13 cellular contexts compared by ENCODE assay signal in the genomic region with DNA sequence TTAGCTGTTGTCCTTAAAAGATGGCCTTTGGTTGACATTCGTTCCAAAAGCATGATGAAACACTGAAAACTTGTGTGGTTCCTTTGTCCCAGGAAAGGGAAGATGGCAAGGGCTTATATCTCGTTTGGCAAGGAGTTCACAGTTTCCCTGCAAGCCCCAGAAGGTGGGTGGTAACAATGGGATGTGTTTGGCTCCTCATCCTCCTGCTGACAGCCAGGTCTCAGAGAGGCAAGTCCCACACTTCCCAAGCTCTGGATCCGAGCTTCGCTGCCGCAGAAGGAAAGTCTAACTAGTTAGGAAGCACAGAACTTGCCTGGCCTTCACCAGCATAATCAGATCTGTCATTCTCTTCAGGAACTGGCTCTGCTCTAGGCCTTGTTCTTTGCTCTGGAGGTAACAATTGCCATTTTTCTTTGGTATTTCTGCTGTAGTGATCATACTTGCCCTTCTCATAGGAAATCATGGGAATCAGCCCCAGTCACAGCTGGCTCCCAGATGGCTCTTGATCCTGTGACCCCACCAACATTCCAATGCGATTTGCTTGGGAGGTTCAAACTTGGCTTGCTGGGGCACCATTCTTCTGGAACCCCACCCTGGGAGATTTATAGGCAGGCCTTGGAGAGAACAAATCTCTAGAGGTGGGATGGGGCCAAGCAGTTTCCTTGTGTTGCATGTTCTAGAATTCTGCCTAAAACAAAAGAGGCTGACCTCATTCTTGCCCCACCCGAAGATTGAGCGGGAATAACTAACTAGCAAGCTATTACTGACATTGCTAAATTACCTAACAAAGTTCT. TPM values are rescaled to one million over a fixed set of nuclear protein-coding genes. Genes with fewer than 3 reads are reported as not detected.
A peak's percentile ranks its signal among the peaks of the same experiment; 100 is the strongest.
DNase-seq lines count a peak whose midpoint lies in the region; ATAC-seq and TF ChIP-seq lines count a peak whose summit lies in the region.
"Had no signal": no experiment of that assay in that cellular context is flagged by ENCODE, and none has a peak within 500 bp of the region (broad histone marks: within the 10 kb centered on the region; RNA-seq: fewer than 3 reads in every experiment).

No MANE protein-coding gene starts in this region.

- no peaks in the 10 kb centered on the region for H3K27me3 Mint-ChIP-seq in osteocyte (ENCODE audit: unreplicated experiment)
- H3K27me3 Mint-ChIP-seq: stimulated activated naive B cell treated with anti-CD40 and anti-IgM and Interleukin-4, amounts not matched to agents 10 μg/mL and 1 μg/mL and 100 μg/mL, for 72 hours had no signal

- ATAC-seq in GM18519 (IDR thresholded peaks at IDR 0.05; ENCODE audit: low FRiP score, unreplicated experiment): no peak
- ATAC-seq: stimulated activated naive B cell treated with anti-CD40 and anti-IgM and Interleukin-4, amounts not matched to agents 10 μg/mL and 1 μg/mL and 100 μg/mL, for 72 hours had no signal

- H3K4me1 Mint-ChIP-seq in osteocyte (ENCODE audit: unreplicated experiment): peaks cover 33% of the 10 kb centered on the region

- no peak overlapping the region for H3K4me3 ChIP-seq in astrocyte of the spinal cord (ENCODE audit: low read depth, low read length)

- H3K27ac Mint-ChIP-seq in osteocyte (ENCODE audit: unreplicated experiment): peak overlapping the region; percentile 94
- H3K27ac Mint-ChIP-seq: stimulated activated naive B cell treated with anti-CD40 and anti-IgM and Interleukin-4, amounts not matched to agents 10 μg/mL and 1 μg/mL and 100 μg/mL, for 72 hours had no signal

- peak overlapping the region; percentile 24 for H3K4me3 Mint-ChIP-seq in osteocyte (ENCODE audit: unreplicated experiment)
- H3K4me3 Mint-ChIP-seq: stimulated activated naive B cell treated with anti-CD40 and anti-IgM and Interleukin-4, amounts not matched to agents 10 μg/mL and 1 μg/mL and 100 μg/mL, for 72 hours had no signal

- TF ChIP-seq CTCF in astrocyte of the spinal cord (IDR thresholded peaks at IDR 0.05; ENCODE audit: low read depth, low read length) (no peak), osteocyte (IDR thresholded peaks at IDR 0.05) (no peak)

- peak; percentile 89 for DNase-seq in AG20443 (ENCODE audit: low spot score)
- DNase-seq in astrocyte of the spinal cord (ENCODE audit: low read depth, low spot score): peak; percentile 22
- DNase-seq in glomerular endothelial cell (ENCODE audit: extremely low read depth, low read depth, low spot score): peak; percentile 91
- no peak for DNase-seq in osteocyte (ENCODE audit: extremely low spot score, unreplicated experiment)
- no peak for DNase-seq in NCI-H1417 treated with DMSO at 0.1 percent for 48 hours (lab: John Stamatoyannopoulos, UW)
- DNase-seq in NCI-H2107 (lab: John Stamatoyannopoulos, UW): no peak
- no peak for DNase-seq in SK-N-DZ (ENCODE audit: low spot score)
- DNase-seq: activated CD4-positive, CD25-positive, alpha-beta regulatory T cell treated with anti-CD3 and anti-CD28 coated beads, Interleukin-2, amount 50 U/mL, for 72 hours; activated gamma-delta T cell treated with Interleukin-2 at 50 U/mL for 16 hours; effector CD4-positive, alpha-beta T cell; NCI-H2081 treated with DMSO at 0.1 percent for 48 hours; stimulated activated naive B cell treated with anti-CD40 and anti-IgM and Interleukin-4, amounts not matched to agents 10 μg/mL and 1 μg/mL and 100 μg/mL, for 72 hours had no signal

- H3K36me3 Mint-ChIP-seq in osteocyte (ENCODE audit: unreplicated experiment): peaks cover 1% of the 10 kb centered on the region

- no peaks in the 10 kb centered on the region for H3K9me3 Mint-ChIP-seq in osteocyte (ENCODE audit: unreplicated experiment)
- H3K9me3 Mint-ChIP-seq: stimulated activated naive B cell treated with anti-CD40 and anti-IgM and Interleukin-4, amounts not matched to agents 10 μg/mL and 1 μg/mL and 100 μg/mL, for 72 hours had no signal

- in situ Hi-C loops in astrocyte of the spinal cord (cut with HindIII; ENCODE audit: low sequenced_read_pairs): no loop called here

RNA-seq across cellular contexts. Expression of gene KPNA2, which starts 17.9 kb away (rescaled TPM):
- total RNA-seq in glomerular endothelial cell (179 and 229 TPM in 2 replicates), osteocyte (95.0 and 102 TPM in 2 replicates)
- polyA plus RNA-seq in SK-N-DZ (2014; cell fraction: cytosol; rRNA removed): 415 and 426 TPM in 2 replicates
- polyA plus RNA-seq in SK-N-DZ (2014; cell fraction: nucleus; rRNA removed): 219 and 228 TPM in 2 replicates

RNA-seq across cellular contexts. Expression of gene C17orf58, which starts 57.2 kb away (rescaled TPM):
- total RNA-seq in glomerular endothelial cell (11.7 and 16.8 TPM in 2 replicates), osteocyte (12.2 TPM in 2 replicates)
- 48.4 and 50.4 TPM in 2 replicates for polyA plus RNA-seq in SK-N-DZ (2014; cell fraction: cytosol; rRNA removed)
- 20.6 and 25.1 TPM in 2 replicates for polyA plus RNA-seq in SK-N-DZ (2014; cell fraction: nucleus; rRNA removed)

Comparison
In these comparisons a context has a peak if more than half of its experiments do, and no peak if none do; other contexts are left out.
1. DNase-seq: peak in AG20443 (single experiment), astrocyte of the spinal cord (single experiment) and glomerular endothelial cell (single experiment); none in osteocyte (single experiment), NCI-H1417 treated with DMSO at 0.1 percent for 48 hours (single experiment), NCI-H2107 (single experiment) and SK-N-DZ (single experiment).